Comparison of ENCODE assay signal across 30 cellular contexts in the genomic region with DNA sequence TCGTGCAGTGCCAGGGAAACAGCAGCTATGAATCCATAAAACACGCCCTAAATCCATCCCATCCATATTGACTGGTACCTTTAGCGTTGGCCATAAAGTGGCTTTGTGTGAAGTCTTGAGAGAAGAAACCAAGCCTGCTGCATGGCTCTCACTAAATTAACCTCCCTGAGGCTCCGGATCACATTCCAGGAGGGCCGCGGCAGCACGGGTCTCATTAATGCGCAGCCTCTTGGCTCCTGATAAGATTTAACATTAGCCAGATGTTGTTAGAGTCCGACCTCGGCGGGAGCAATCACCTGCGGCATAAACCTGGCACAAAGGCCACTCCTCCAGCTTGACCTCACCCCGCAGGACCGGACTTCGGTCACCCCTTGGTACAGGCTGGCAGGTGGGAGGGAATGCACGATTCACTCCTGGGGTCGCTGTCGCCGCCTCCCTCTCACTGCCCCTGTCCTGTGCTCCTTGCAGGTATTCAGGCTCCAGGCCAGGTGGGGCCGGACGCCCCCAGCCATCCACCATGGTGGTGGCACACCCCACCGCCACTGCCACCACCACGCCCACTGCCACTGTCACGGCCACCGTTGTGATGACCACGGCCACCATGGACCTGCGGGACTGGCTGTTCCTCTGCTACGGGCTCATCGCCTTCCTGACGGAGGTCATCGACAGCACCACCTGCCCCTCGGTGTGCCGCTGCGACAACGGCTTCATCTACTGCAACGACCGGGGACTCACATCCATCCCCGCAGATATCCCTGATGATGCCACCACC.
"Had no signal": no experiment of that assay in that cellular context is flagged by ENCODE, and none has a peak within 500 bp of the region (broad histone marks: within the 10 kb centered on the region; RNA-seq: fewer than 3 reads in every experiment).

No MANE protein-coding gene starts in this region.

- H3K27ac ChIP-seq: breast epithelium, cardiac muscle cell, colonic mucosa, WERI-Rb-1 had no signal

- H3K9me3 ChIP-seq: breast epithelium, colonic mucosa had no signal

- H3K4me3 ChIP-seq: breast epithelium, cardiac muscle cell, colonic mucosa, dorsolateral prefrontal cortex had no signal

- H3K36me3 ChIP-seq: breast epithelium, cardiac muscle cell, colonic mucosa had no signal

- DNase-seq: activated B cell treated with CpG ODN at 0.5 μM for 24 hours; activated CD4-positive, alpha-beta T cell treated with anti-CD3 and anti-CD28 coated beads for 48 hours; activated CD4-positive, alpha-beta T cell treated with anti-CD3 and anti-CD28 coated beads, Interleukin-2, amount 50 U/mL, for 1 hour; activated CD4-positive, alpha-beta T cell treated with anti-CD3 and anti-CD28 coated beads, Interleukin-2, amount 50 U/mL, for 48 hours; activated CD8-positive, alpha-beta memory T cell treated with anti-CD3 and anti-CD28 coated beads for 24 hours; activated CD8-positive, alpha-beta T cell treated with anti-CD3 and anti-CD28 coated beads for 36 hours; activated effector memory CD4-positive, alpha-beta T cell treated with Interleukin-2 at 50 U/mL for 16 hours; activated gamma-delta T cell treated with Interleukin-2 at 50 U/mL for 16 hours; activated naive CD4-positive, alpha-beta T cell treated with anti-CD3 and anti-CD28 coated beads, Interleukin-2, amount 50 U/mL, for 16 hours; activated naive CD4-positive, alpha-beta T cell treated with Interleukin-2 at 50 U/mL for 16 hours; activated T-cell treated with anti-CD3 and anti-CD28 coated beads, Interleukin-2, amount 50 U/mL, for 4 hours; amniotic stem cell; central memory CD4-positive, alpha-beta T cell; cerebellar nuclear complex; colonic mucosa; dorsolateral prefrontal cortex; effector memory CD4-positive, alpha-beta T cell; endodermal cell; foreskin fibroblast; T-helper 1 cell; T-helper 17 cell; T1000; WERI-Rb-1 had no signal

- H3K4me1 ChIP-seq: breast epithelium, colonic mucosa had no signal

- H3K27me3 ChIP-seq: breast epithelium, cardiac muscle cell, colonic mucosa, dorsolateral prefrontal cortex had no signal

- ATAC-seq: activated CD4-positive, CD25-positive, alpha-beta regulatory T cell treated with anti-CD3 and anti-CD28 coated beads, Interleukin-2, amount 50 U/mL, for 24 hours; activated CD8-positive, alpha-beta T cell treated with anti-CD3 and anti-CD28 coated beads for 36 hours; activated T-cell treated with anti-CD3 and anti-CD28 coated beads, Interleukin-2, amount 50 U/mL, for 4 hours; activated T-helper 17 cell treated with anti-CD3 and anti-CD28 coated beads, Interleukin-2, amount 50 U/mL, for 72 hours; esophagus mucosa; T-helper 17 cell had no signal

- FAIRE-seq: astrocyte, frontal cortex had no signal
